Comparison of ENCODE assay signal across 9 cellular contexts in the genomic region with DNA sequence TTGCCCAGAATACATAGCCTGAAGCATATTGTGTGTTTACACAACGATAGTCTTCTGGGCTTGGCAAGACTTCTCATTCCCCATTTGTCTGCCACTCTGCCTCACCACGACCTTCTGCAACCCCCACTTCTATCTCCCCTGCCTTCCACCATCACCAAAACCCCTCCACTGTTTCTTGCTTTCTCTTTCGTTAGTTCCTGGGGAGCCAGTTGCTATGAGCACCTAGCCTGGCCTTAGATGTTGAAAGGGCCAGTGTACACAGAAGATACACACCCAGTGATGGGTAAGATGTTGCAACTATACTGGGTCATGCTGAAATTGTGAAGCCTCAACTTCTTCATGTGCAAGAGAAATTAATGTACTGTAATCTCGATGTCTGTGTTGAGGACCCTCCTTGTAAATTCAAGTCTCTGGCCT. TPM values are rescaled to one million over a fixed set of nuclear protein-coding genes. Genes with fewer than 3 reads are reported as not detected.
A peak's percentile ranks its signal among the peaks of the same experiment; 100 is the strongest.
DNase-seq lines count a peak whose midpoint lies in the region; ATAC-seq and TF ChIP-seq lines count a peak whose summit lies in the region.
"Had no signal": no experiment of that assay in that cellular context is flagged by ENCODE, and none has a peak within 500 bp of the region (broad histone marks: within the 10 kb centered on the region; RNA-seq: fewer than 3 reads in every experiment).

No MANE protein-coding gene starts in this region.

- CTCF ChIA-PET in WTC11 (lab: Charles Lee): no interaction called here

- H3K9me3 Mint-ChIP-seq in HFFc6 (no peaks in the 10 kb centered on the region), WTC11 (no peaks in the 10 kb centered on the region)

- POLR2A ChIA-PET in WTC11 (lab: Charles Lee): no interaction called here

- H3K4me3 Mint-ChIP-seq in HFFc6: peak overlapping the region; percentile 93
- peak overlapping the region; percentile 86 for H3K4me3 Mint-ChIP-seq in WTC11

- peak overlapping the region in 1 of 2 donors; percentile 96 for H3K27ac ChIP-seq in prostate gland

- peak overlapping the region; percentile 96 for H3K4me3 ChIP-seq in BE2C (ENCODE audit: low read depth, low read length)
- peak overlapping the region in 1 of 2 donors; percentile 92 for H3K4me3 ChIP-seq in prostate gland

- H3K36me3 ChIP-seq in BE2C: no peaks in the 10 kb centered on the region
- no peaks in the 10 kb centered on the region for H3K36me3 ChIP-seq in prostate gland

- H3K4me1 ChIP-seq in BE2C (peaks cover 21% of the 10 kb centered on the region), prostate gland (replicated peaks) (peaks cover 11% of the 10 kb centered on the region)

- H3K4me1 Mint-ChIP-seq in HFFc6 (ENCODE audit: low read depth): peaks cover 37% of the 10 kb centered on the region
- peaks cover 48% of the 10 kb centered on the region for H3K4me1 Mint-ChIP-seq in WTC11

- TF ChIP-seq POLR2A in prostate gland (IDR thresholded peaks at IDR 0.05): no peak

- peaks cover 26% of the 10 kb centered on the region for H3K36me3 Mint-ChIP-seq in HFFc6 (ENCODE audit: low read depth)
- no peaks in the 10 kb centered on the region for H3K36me3 Mint-ChIP-seq in WTC11

- no peak for TF ChIP-seq CTCF in BE2C (IDR thresholded peaks at IDR 0.05; ENCODE audit: low read depth, low read length)
- no peak for TF ChIP-seq CTCF in HFFc6 (IDR thresholded peaks at IDR 0.05)
- no peak for TF ChIP-seq CTCF in WTC11 (IDR thresholded peaks at IDR 0.05)
- TF ChIP-seq CTCF in prostate gland (IDR thresholded peaks at IDR 0.05): no peak

- WGBS in prostate gland: 54% methylated on average over 4 of the region's 4 CpGs

- intact Hi-C loops in prostate gland (cut with DNase I): no loop called here

- peaks cover 6% of the 10 kb centered on the region for H3K27me3 Mint-ChIP-seq in HFFc6 (ENCODE audit: insufficient read depth)
- peaks cover 10% of the 10 kb centered on the region for H3K27me3 Mint-ChIP-seq in WTC11 (ENCODE audit: low read depth)

- ATAC-seq in WTC11: no peak
- ATAC-seq in left lobe of liver: peak; percentile 29
- no peak for ATAC-seq in GM21360 (IDR thresholded peaks at IDR 0.05; ENCODE audit: unreplicated experiment)
- ATAC-seq in GM21786 (IDR thresholded peaks at IDR 0.05; ENCODE audit: unreplicated experiment): no peak

- H3K27ac Mint-ChIP-seq in HFFc6 (peak overlapping the region; percentile 82), WTC11 (no peak overlapping the region)

- H3K9me3 ChIP-seq in BE2C (no peaks in the 10 kb centered on the region), prostate gland (no peaks in the 10 kb centered on the region)

- DNase-seq in BE2C (no peak), HFFc6 (no peak), WTC11 (ENCODE audit: low spot score) (no peak), left lobe of liver (ENCODE audit: low spot score) (no peak), NCI-H526 (lab: John Stamatoyannopoulos, UW) (no peak), prostate gland (ENCODE audit: low spot score) (no peak)
- DNase-seq: left cardiac atrium had no signal

- no peaks in the 10 kb centered on the region for H3K27me3 ChIP-seq in BE2C
- H3K27me3 ChIP-seq in prostate gland (replicated peaks; ENCODE audit: insufficient read depth): no peaks in the 10 kb centered on the region

TF ChIP-seq in WTC11, 78 proteins besides CTCF, POLR2A, EP300 and RAD21:
- 0 out of 2 replicates have a peak, but pooled peaks have one; percentile 63 for TF ChIP-seq GABPB1 (CRISPR knock-in tag; IDR thresholded peaks at IDR 0.05)
- no peak for TF ChIP-seq ETV6 (CRISPR knock-in tag; IDR thresholded peaks at IDR 0.05)
TF ChIP-seq in WTC11: peak in this region for 1.

RNA-seq across cellular contexts. Expression of gene RNF145, which starts 1.0 kb away (rescaled TPM):
- 115 TPM for polyA plus RNA-seq in BE2C (2012; ENCODE audit: insufficient read depth, insufficient read length, low read depth)
- total RNA-seq in HFFc6 (2021; fragmentation: NEBNext Ultra II Directional; extraction: Animal tissue kit (Norgen Biotek cat#: 25700)): 10 to 100 TPM; 69.8 to 88.1 (median 78.6) TPM
- total RNA-seq in WTC11 (2021) (74.9 to 76.8 TPM (median 75.7 TPM) in 3 replicates), left lobe of liver (8.4 TPM), prostate gland (10 to 100 TPM; 38.6 to 50.5 TPM)

RNA-seq across cellular contexts. Expression of gene UBLCP1, which starts 52.8 kb away (rescaled TPM):
- 24.5 TPM for polyA plus RNA-seq in BE2C (2012; ENCODE audit: insufficient read depth, insufficient read length, low read depth)
- 10 to 100 TPM; 30.6 to 37.6 (median 35.0) TPM for total RNA-seq in HFFc6 (2021; fragmentation: NEBNext Ultra II Directional; extraction: Animal tissue kit (Norgen Biotek cat#: 25700))
- total RNA-seq in WTC11 (2021) (31.0 to 32.2 TPM (median 31.0 TPM) in 3 replicates), left lobe of liver (5.9 TPM), prostate gland (10 to 100 TPM; 17.0 to 22.8 TPM)
